Comparison of ENCODE assay signal across 1 cellular context in genomic region chr3:187186801-187187421, GRCh38.
TF ChIP-seq lines count a peak whose summit lies in the region.

No MANE protein-coding gene starts in this region.

TF ChIP-seq in K562, 482 proteins besides CTCF, POLR2A, EP300 and RAD21 (continued from another document and continues in another):
- TF ChIP-seq ATF3 (IDR thresholded peaks at IDR 0.05) (peak; percentile 76), ATF3 (CRISPR knock-in tag; conservative IDR thresholded peaks at IDR 0.05) (no peak), E2F5 (CRISPR knock-in tag; IDR thresholded peaks at IDR 0.05) (no peak), CBX8 (IDR thresholded peaks at IDR 0.05; ENCODE audit: borderline replicate concordance, extremely low read depth, low read depth, low read length, poor library complexity, severe bottlenecking) (no peak), ZMIZ1 (IDR thresholded peaks at IDR 0.05; ENCODE audit: low read depth in 2 of 2, low read length in 2 of 2) (no peak), ZNF324 (CRISPR knock-in tag; IDR thresholded peaks at IDR 0.05) (no peak), ZNF175 (CRISPR knock-in tag; IDR thresholded peaks at IDR 0.05; ENCODE audit: low read depth) (no peak), ZNF121 (CRISPR knock-in tag; conservative IDR thresholded peaks at IDR 0.05) (no peak), FOXP4 (CRISPR knock-in tag; IDR thresholded peaks at IDR 0.05; ENCODE audit: borderline replicate concordance) (no peak), MYC (IDR thresholded peaks at IDR 0.05; ENCODE audit: low read depth, low read length) (no peak), MYC (CRISPR knock-in tag; IDR thresholded peaks at IDR 0.05; ENCODE audit: borderline replicate concordance, low read depth) (no peak), ZFP1 (CRISPR knock-in tag; IDR thresholded peaks at IDR 0.05) (no peak), REST (CRISPR knock-in tag; IDR thresholded peaks at IDR 0.05; ENCODE audit: low read depth) (no peak), POLR2G (IDR thresholded peaks at IDR 0.05; ENCODE audit: low read depth, low read length) (no peak), NBN (IDR thresholded peaks at IDR 0.05; ENCODE audit: low read depth) (no peak), FOXP1 (CRISPR knock-in tag; IDR thresholded peaks at IDR 0.05) (no peak), MAFF (IDR thresholded peaks at IDR 0.05; ENCODE audit: low read length) (no peak), ZNF655 (CRISPR knock-in tag; IDR thresholded peaks at IDR 0.05) (no peak), DACH1 (IDR thresholded peaks at IDR 0.05; ENCODE audit: partially characterized antibody) (no peak), MAX (CRISPR knock-in tag; IDR thresholded peaks at IDR 0.05) (no peak), ZC3H8 (IDR thresholded peaks at IDR 0.05) (no peak), PHB2 (IDR thresholded peaks at IDR 0.05; ENCODE audit: low read depth) (no peak), YBX1 (IDR thresholded peaks at IDR 0.05) (no peak), ZNF766 (CRISPR knock-in tag; conservative IDR thresholded peaks at IDR 0.05) (peak; percentile 93), ZNF280B (CRISPR knock-in tag; IDR thresholded peaks at IDR 0.05) (no peak), ZNF184 (CRISPR knock-in tag; IDR thresholded peaks at IDR 0.05) (no peak), LEF1 (IDR thresholded peaks at IDR 0.05) (peak; percentile 54; the same call in 1 of the 2 replicates), COPS2 (conservative IDR thresholded peaks at IDR 0.05) (no peak), SRSF9 (IDR thresholded peaks at IDR 0.05; ENCODE audit: borderline replicate concordance, low read depth, low read length) (no peak), RBBP5 (IDR thresholded peaks at IDR 0.05; ENCODE audit: borderline replicate concordance, insufficient read depth, low read length, poor library complexity, severe bottlenecking) (no peak), SIRT6 (IDR thresholded peaks at IDR 0.05; ENCODE audit: low read depth, low read length) (no peak), MTF1 (CRISPR knock-in tag; IDR thresholded peaks at IDR 0.05; ENCODE audit: borderline replicate concordance) (no peak), PHF20 (IDR thresholded peaks at IDR 0.05; ENCODE audit: partially characterized antibody) (no peak), POLR2AphosphoS2 (IDR thresholded peaks at IDR 0.05; ENCODE audit: low read length) (no peak), ZNF668 (CRISPR knock-in tag; IDR thresholded peaks at IDR 0.05) (no peak), ZKSCAN8 (CRISPR knock-in tag; IDR thresholded peaks at IDR 0.05) (no peak), TCF7 (IDR thresholded peaks at IDR 0.05; ENCODE audit: borderline replicate concordance) (no peak), EHMT2 (IDR thresholded peaks at IDR 0.05) (no peak), CBFB (CRISPR knock-in tag; IDR thresholded peaks at IDR 0.05) (no peak), ELK3 (CRISPR knock-in tag; IDR thresholded peaks at IDR 0.05) (no peak), ZFP91 (CRISPR knock-in tag; IDR thresholded peaks at IDR 0.05) (no peak), STAT6 (CRISPR knock-in tag; IDR thresholded peaks at IDR 0.05) (no peak), MAFG (tag; conservative IDR thresholded peaks at IDR 0.05) (peak; percentile 68), SMARCA4 (IDR thresholded peaks at IDR 0.05) (no peak; the same call in 1 of the 2 replicates), HDAC1 (IDR thresholded peaks at IDR 0.05) (no peak), PHF21A (IDR thresholded peaks at IDR 0.05; ENCODE audit: borderline replicate concordance, low read depth) (peak; percentile 88)
